In the genomic region with DNA sequence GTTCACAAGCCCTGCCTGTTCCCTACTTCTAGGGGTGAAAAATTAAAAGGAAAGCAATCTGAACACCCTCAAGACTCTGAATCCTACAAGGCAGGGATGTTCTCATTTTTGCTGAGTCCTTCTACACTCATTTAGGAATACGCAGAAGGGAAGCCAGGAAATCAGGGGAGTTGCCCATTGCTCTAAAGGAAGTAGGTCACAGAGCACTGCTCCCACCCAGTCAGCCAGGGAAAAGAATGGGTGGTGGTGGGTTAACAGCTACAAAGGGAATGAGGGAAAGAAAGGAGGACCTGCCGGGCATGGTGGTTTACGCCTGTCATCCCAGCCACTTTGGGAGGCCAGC, we compare ENCODE assay signal across 9 cellular contexts. TPM values are rescaled to one million over a fixed set of nuclear protein-coding genes. Genes with fewer than 3 reads are reported as not detected.
DNase-seq lines count a peak whose midpoint lies in the region; ATAC-seq and TF ChIP-seq lines count a peak whose summit lies in the region.
"Had no signal": no experiment of that assay in that cellular context is flagged by ENCODE, and none has a peak within 500 bp of the region (broad histone marks: within the 10 kb centered on the region; RNA-seq: fewer than 3 reads in every experiment).

No MANE protein-coding gene starts in this region.

- TF ChIP-seq CTCF in WI38 (IDR thresholded peaks at IDR 0.05; ENCODE audit: low read depth, low read length) (no peak), fibroblast of the aortic adventitia (IDR thresholded peaks at IDR 0.05; ENCODE audit: insufficient read depth, low read length) (no peak)

- no peaks in the 10 kb centered on the region for H3K9me3 ChIP-seq in BLaER1 treated with 17β-estradiol and CSF1 and Interleukin-3, amounts not matched to agents 10 nM and 100 nM (replicated peaks in 1 of 11)

- no peaks in the 10 kb centered on the region for H3K36me3 ChIP-seq in BLaER1 treated with 17β-estradiol and CSF1 and Interleukin-3, amounts not matched to agents 10 nM and 100 nM
- H3K36me3 ChIP-seq: WERI-Rb-1 had no signal

- peak overlapping the region in 9 of 11 experiments; percentile 43 to 91 (median 83); a peak in 17 of 22 replicates for H3K27ac ChIP-seq in BLaER1 treated with 17β-estradiol and CSF1 and Interleukin-3, amounts not matched to agents 10 nM and 100 nM
- H3K27ac ChIP-seq: WERI-Rb-1 had no signal

- peak overlapping the region in 5 of 10 experiments; percentile 20 to 97 (median 37); a peak in 5 of 20 replicates for H3K4me3 ChIP-seq in BLaER1 treated with 17β-estradiol and CSF1 and Interleukin-3, amounts not matched to agents 10 nM and 100 nM
- peak overlapping the region; percentile 15; the same call in 1 of the 2 replicates for H3K4me3 ChIP-seq in WI38 (ENCODE audit: low read depth, low read length)
- no peak overlapping the region for H3K4me3 ChIP-seq in fibroblast of the aortic adventitia (ENCODE audit: low read depth, low read length)

- no peaks in the 10 kb centered on the region for H3K27me3 ChIP-seq in BLaER1 treated with 17β-estradiol and CSF1 and Interleukin-3, amounts not matched to agents 10 nM and 100 nM

- H3K4me2 ChIP-seq in BLaER1 treated with 17β-estradiol and CSF1 and Interleukin-3, amounts not matched to agents 10 nM and 100 nM, result peak overlapping the region; percentile 28 to 98 (median 89); a peak in 20 of 22 replicates

- peaks cover 0 to 13% (median 0%) of the 10 kb centered on the region in 11 experiments; a peak in 3 of 22 replicates for H4K20me1 ChIP-seq in BLaER1 treated with 17β-estradiol and CSF1 and Interleukin-3, amounts not matched to agents 10 nM and 100 nM

- no peak for ATAC-seq in GM18519 (IDR thresholded peaks at IDR 0.05; ENCODE audit: low FRiP score, unreplicated experiment)
- ATAC-seq in GM19023 (IDR thresholded peaks at IDR 0.05; ENCODE audit: unreplicated experiment), result no peak
- ATAC-seq in HG03039 (IDR thresholded peaks at IDR 0.05; ENCODE audit: unreplicated experiment), result no peak

- DNase-seq in fibroblast of the aortic adventitia (ENCODE audit: low read depth), result peak; percentile 79
- DNase-seq in pons (ENCODE audit: low spot score), result peak; percentile 43
- DNase-seq in HPDE6-E6E7 (ENCODE audit: extremely low spot score), result no peak
- DNase-seq: WERI-Rb-1 had no signal

- peak overlapping the region in 7 of 11 experiments; percentile 40 to 83 (median 69); a peak in 14 of 22 replicates for H3K9ac ChIP-seq in BLaER1 treated with 17β-estradiol and CSF1 and Interleukin-3, amounts not matched to agents 10 nM and 100 nM

- H3K4me1 ChIP-seq in BLaER1 treated with 17β-estradiol and CSF1 and Interleukin-3, amounts not matched to agents 10 nM and 100 nM, result peaks cover 39 to 71% (median 50%) of the 10 kb centered on the region in 10 experiments

RNA-seq across cellular contexts. Expression of gene CTTNBP2NL, which starts 2.4 kb away (rescaled TPM):
- total RNA-seq in fibroblast of the aortic adventitia (ENCODE audit: low replicate concordance), result 24.4 and 27.0 TPM in 2 replicates
